2 cellular contexts compared by ENCODE assay signal in genomic region chr22:20209761-20210250, GRCh38.
TF ChIP-seq lines count a peak whose summit lies in the region.

No MANE protein-coding gene starts in this region.

TF ChIP-seq in HCT116, 20 proteins besides CTCF, POLR2A, EP300 and RAD21:
- TF ChIP-seq SP1 (IDR thresholded peaks at IDR 0.05; ENCODE audit: low read depth): no peak
- TF ChIP-seq ZBTB33 (IDR thresholded peaks at IDR 0.05; ENCODE audit: extremely low read depth, insufficient replicate concordance, low read length): no peak
- no peak for TF ChIP-seq EGR1 (IDR thresholded peaks at IDR 0.05; ENCODE audit: low read depth)
- no peak for TF ChIP-seq SIN3A (IDR thresholded peaks at IDR 0.05; ENCODE audit: low read depth)
- TF ChIP-seq MAX (IDR thresholded peaks at IDR 0.05): no peak
- TF ChIP-seq ZNF274 (IDR thresholded peaks at IDR 0.05; ENCODE audit: low read depth, low read length): no peak
- no peak for TF ChIP-seq CBX3 (IDR thresholded peaks at IDR 0.05; ENCODE audit: low read depth)
- TF ChIP-seq REST (IDR thresholded peaks at IDR 0.05; ENCODE audit: low read depth): no peak
- TF ChIP-seq TCF7L2 (IDR thresholded peaks at IDR 0.05; ENCODE audit: borderline replicate concordance, extremely low read depth, insufficient read depth, insufficient read length): no peak
- TF ChIP-seq ZFX (IDR thresholded peaks at IDR 0.05): no peak
- no peak for TF ChIP-seq FOSL1 (IDR thresholded peaks at IDR 0.05; ENCODE audit: low read depth)
- no peak for TF ChIP-seq EZH2phosphoT487 (IDR thresholded peaks at IDR 0.05; ENCODE audit: borderline replicate concordance)
- TF ChIP-seq ELF1 (IDR thresholded peaks at IDR 0.05; ENCODE audit: borderline replicate concordance, low read depth): no peak
- no peak for TF ChIP-seq EZH2 (IDR thresholded peaks at IDR 0.05)
- TF ChIP-seq SRF (IDR thresholded peaks at IDR 0.05; ENCODE audit: low read depth): no peak
- TF ChIP-seq, protein P1, sequence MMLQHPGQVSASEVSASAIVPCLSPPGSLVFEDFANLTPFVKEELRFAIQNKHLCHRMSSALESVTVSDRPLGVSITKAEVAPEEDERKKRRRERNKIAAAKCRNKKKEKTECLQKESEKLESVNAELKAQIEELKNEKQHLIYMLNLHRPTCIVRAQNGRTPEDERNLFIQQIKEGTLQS (IDR thresholded peaks at IDR 0.05): no peak
- TF ChIP-seq POLR2AphosphoS5 (IDR thresholded peaks at IDR 0.05; ENCODE audit: low read depth, low read length): no peak
- TF ChIP-seq JUND (IDR thresholded peaks at IDR 0.05): no peak
- TF ChIP-seq YY1 (IDR thresholded peaks at IDR 0.05; ENCODE audit: extremely low read depth, insufficient replicate concordance, low read depth, low read length): no peak

TF ChIP-seq in H1, 55 proteins besides CTCF, POLR2A, EP300 and RAD21:
- TF ChIP-seq BRCA1 (IDR thresholded peaks at IDR 0.05; ENCODE audit: low read depth, low read length): no peak
